ENCODE assay signal across 8 cellular contexts in the genomic region with DNA sequence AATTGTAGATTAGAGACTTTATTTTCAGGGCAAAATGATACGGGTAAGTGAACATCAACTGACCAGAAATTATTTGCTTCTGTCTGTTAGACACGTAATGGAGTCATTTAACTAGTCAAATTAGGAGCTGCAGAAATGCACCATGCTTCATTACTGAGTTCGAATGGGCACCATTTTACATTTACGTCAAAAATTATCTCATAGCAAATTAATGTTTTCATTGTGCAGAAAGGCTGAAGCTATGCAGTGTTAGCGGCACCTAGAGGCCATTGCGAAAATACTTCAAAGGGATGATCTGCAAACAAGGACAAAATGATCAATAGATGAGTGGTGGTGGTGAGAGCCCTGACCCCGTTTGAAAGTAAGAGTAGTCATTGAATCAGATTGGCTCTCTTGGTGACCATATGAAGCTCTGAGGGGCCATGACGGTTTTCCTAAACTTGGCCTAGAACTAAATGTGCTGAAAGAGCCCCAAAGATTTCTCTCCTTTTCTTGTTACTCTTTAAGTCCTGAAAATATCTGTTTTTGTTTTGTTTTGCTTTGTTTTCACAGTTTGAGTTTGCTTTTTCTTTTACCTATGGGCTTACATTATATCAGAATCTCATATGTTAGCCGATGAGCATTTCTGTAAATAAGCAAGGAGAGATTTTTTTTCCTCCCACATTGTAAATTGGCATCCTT.
DNase-seq lines count a peak whose midpoint lies in the region; ATAC-seq and TF ChIP-seq lines count a peak whose summit lies in the region.

No MANE protein-coding gene starts in this region.

- peak in 1 of 2 experiments; percentile 47; a peak in 1 of 4 replicates for TF ChIP-seq EP300 in SK-N-SH (IDR thresholded peaks at IDR 0.05; ENCODE audit: borderline replicate concordance in 1 of 2, low read depth in 1 of 2, low read length in 1 of 2)
- TF ChIP-seq EP300 in neural cell (conservative IDR thresholded peaks at IDR 0.05; ENCODE audit: poor library complexity, severe bottlenecking) = no peak

- H3K4me3 ChIP-seq in SK-N-SH (ENCODE audit: low read depth in 2 of 2, low read length in 1 of 2) (peak overlapping the region in 1 of 2 experiments; percentile 22; a peak in 1 of 4 replicates), neural cell (ENCODE audit: low read length) (no peak overlapping the region)

- H3K27ac ChIP-seq in SK-N-SH (ENCODE audit: low read depth in 2 of 2, low read length in 1 of 2) (peak overlapping the region in 1 of 2 experiments; percentile 39; a peak in 2 of 4 replicates), neural cell (ENCODE audit: low read length) (no peak overlapping the region)

- H3K79me2 ChIP-seq in SK-N-SH (ENCODE audit: insufficient read depth) = no peaks in the 10 kb centered on the region
- H3K79me2 ChIP-seq in neural cell (replicated peaks; ENCODE audit: insufficient read depth, low read length) = no peaks in the 10 kb centered on the region

- H3K9me2 ChIP-seq in SK-N-SH (no peaks in the 10 kb centered on the region), neural cell (ENCODE audit: insufficient read depth, low read length) (no peaks in the 10 kb centered on the region)

- no peaks in the 10 kb centered on the region for H3K27me3 ChIP-seq in SK-N-SH (ENCODE audit: insufficient read depth)
- H3K27me3 ChIP-seq in neural cell (ENCODE audit: insufficient read depth, low read depth, low read length) = no peaks in the 10 kb centered on the region

- H3K4me1 ChIP-seq in SK-N-SH (ENCODE audit: control insufficient read depth in 1 of 2, insufficient read depth in 2 of 2, low read depth in 1 of 2, low read length in 1 of 2) = peaks cover 0 to 10% of the 10 kb centered on the region in 2 experiments; a peak in 2 of 4 replicates

- TF ChIP-seq CTCF in SK-N-SH (IDR thresholded peaks at IDR 0.05) (peak; percentile 81), neural cell (IDR thresholded peaks at IDR 0.05; ENCODE audit: poor library complexity, severe bottlenecking) (peak; percentile 98)

- TF ChIP-seq RAD21 in SK-N-SH (IDR thresholded peaks at IDR 0.05; ENCODE audit: low read length) (peak; percentile 97), neural cell (conservative IDR thresholded peaks at IDR 0.05) (peak; percentile 98)

- no peak overlapping the region for H3K4me2 ChIP-seq in SK-N-SH
- no peak overlapping the region for H3K4me2 ChIP-seq in neural cell (ENCODE audit: low read length)

- H4K20me1 ChIP-seq in SK-N-SH (ENCODE audit: insufficient read depth) (no peaks in the 10 kb centered on the region), neural cell (ENCODE audit: insufficient read depth) (no peaks in the 10 kb centered on the region)

- DNase-seq in activated T-cell treated with anti-CD3 and anti-CD28 coated beads for 24 hours (ENCODE audit: low read depth) = peak; percentile 11
- no peak for DNase-seq in activated T-cell treated with anti-CD3 and anti-CD28 coated beads, Interleukin-2, amount 50 U/mL, for 1 hour
- peak; percentile 44 to 65 for DNase-seq in Kasumi-1 (lab: John Stamatoyannopoulos, UW)
- peak; percentile 70 for DNase-seq in SK-N-SH
- peak; percentile 69 for DNase-seq in epidermal melanocyte (ENCODE audit: insufficient read length, low spot score)

- H3K9me3 ChIP-seq in SK-N-SH (no peaks in the 10 kb centered on the region), neural cell (ENCODE audit: low read length) (no peaks in the 10 kb centered on the region)

- no peak overlapping the region for H3K9ac ChIP-seq in SK-N-SH
- no peak overlapping the region for H3K9ac ChIP-seq in neural cell (ENCODE audit: low read length)

- H3K36me3 ChIP-seq in SK-N-SH (replicated peaks in 1 of 2; ENCODE audit: control insufficient read depth in 1 of 2, insufficient read depth in 2 of 2, low read length in 1 of 2) (no peaks in the 10 kb centered on the region), neural cell (ENCODE audit: insufficient read depth, low read length) (no peaks in the 10 kb centered on the region)

- 6% methylated on average over 9 of the region's 9 CpGs for WGBS in SK-N-SH (ENCODE audit: low lambda C conversion rate)

- H2AFZ ChIP-seq in SK-N-SH (ENCODE audit: low read depth) (no peak overlapping the region), neural cell (ENCODE audit: low read depth, low read length) (no peak overlapping the region)

- CTCF ChIA-PET in SK-N-SH (lab: Yijun Ruan, JAX) = interaction anchor here (0.6 to 3.5 kb wide), 41 partner anchors 9 to 893 kb away, joined by 3 to 17 read pairs (median 4); no protein-coding TSS in a partner anchor

- POLR2A ChIA-PET in SK-N-SH (lab: Yijun Ruan, JAX) = no interaction called here

- ATAC-seq in HG03571 (IDR thresholded peaks at IDR 0.05; ENCODE audit: unreplicated experiment) (no peak), HG03039 (IDR thresholded peaks at IDR 0.05; ENCODE audit: unreplicated experiment) (no peak)

- H3F3A ChIP-seq in SK-N-SH (replicated peaks; ENCODE audit: insufficient read depth) = no peaks in the 10 kb centered on the region
- no peaks in the 10 kb centered on the region for H3F3A ChIP-seq in neural cell (ENCODE audit: insufficient read depth, low read length, poor library complexity, severe bottlenecking)

TF ChIP-seq in SK-N-SH, 30 proteins besides CTCF, POLR2A, EP300 and RAD21 (continues in another document):
- 0 out of 2 replicates have a peak, but pooled peaks have one; percentile 56 for TF ChIP-seq RFX5 (IDR thresholded peaks at IDR 0.05; ENCODE audit: low read length)
- TF ChIP-seq SIN3A (IDR thresholded peaks at IDR 0.05; ENCODE audit: borderline replicate concordance, low read depth, low read length) = no peak
- TF ChIP-seq FOXJ3 (CRISPR knock-in tag; IDR thresholded peaks at IDR 0.05) = no peak
- TF ChIP-seq, protein P1, sequence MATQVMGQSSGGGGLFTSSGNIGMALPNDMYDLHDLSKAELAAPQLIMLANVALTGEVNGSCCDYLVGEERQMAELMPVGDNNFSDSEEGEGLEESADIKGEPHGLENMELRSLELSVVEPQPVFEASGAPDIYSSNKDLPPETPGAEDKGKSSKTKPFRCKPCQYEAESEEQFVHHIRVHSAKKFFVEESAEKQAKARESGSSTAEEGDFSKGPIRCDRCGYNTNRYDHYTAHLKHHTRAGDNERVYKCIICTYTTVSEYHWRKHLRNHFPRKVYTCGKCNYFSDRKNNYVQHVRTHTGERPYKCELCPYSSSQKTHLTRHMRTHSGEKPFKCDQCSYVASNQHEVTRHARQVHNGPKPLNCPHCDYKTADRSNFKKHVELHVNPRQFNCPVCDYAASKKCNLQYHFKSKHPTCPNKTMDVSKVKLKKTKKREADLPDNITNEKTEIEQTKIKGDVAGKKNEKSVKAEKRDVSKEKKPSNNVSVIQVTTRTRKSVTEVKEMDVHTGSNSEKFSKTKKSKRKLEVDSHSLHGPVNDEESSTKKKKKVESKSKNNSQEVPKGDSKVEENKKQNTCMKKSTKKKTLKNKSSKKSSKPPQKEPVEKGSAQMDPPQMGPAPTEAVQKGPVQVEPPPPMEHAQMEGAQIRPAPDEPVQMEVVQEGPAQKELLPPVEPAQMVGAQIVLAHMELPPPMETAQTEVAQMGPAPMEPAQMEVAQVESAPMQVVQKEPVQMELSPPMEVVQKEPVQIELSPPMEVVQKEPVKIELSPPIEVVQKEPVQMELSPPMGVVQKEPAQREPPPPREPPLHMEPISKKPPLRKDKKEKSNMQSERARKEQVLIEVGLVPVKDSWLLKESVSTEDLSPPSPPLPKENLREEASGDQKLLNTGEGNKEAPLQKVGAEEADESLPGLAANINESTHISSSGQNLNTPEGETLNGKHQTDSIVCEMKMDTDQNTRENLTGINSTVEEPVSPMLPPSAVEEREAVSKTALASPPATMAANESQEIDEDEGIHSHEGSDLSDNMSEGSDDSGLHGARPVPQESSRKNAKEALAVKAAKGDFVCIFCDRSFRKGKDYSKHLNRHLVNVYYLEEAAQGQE (IDR thresholded peaks at IDR 0.05; ENCODE audit: low read depth, low read length) = no peak
- peak; percentile 31 for TF ChIP-seq CHD2 (IDR thresholded peaks at IDR 0.05; ENCODE audit: low read length, partially characterized antibody)
- TF ChIP-seq SMC3 (IDR thresholded peaks at IDR 0.05; ENCODE audit: low read depth, low read length) = peak; percentile 66
- TF ChIP-seq MEF2A (IDR thresholded peaks at IDR 0.05; ENCODE audit: borderline replicate concordance, low read depth) = no peak
- TF ChIP-seq ELF1 (IDR thresholded peaks at IDR 0.05) = no peak

TF ChIP-seq in neural cell, 6 proteins besides CTCF, POLR2A, EP300 and RAD21:
- TF ChIP-seq SMC3 (conservative IDR thresholded peaks at IDR 0.05; ENCODE audit: poor library complexity) (peak; percentile 94), MXI1 (conservative IDR thresholded peaks at IDR 0.05; ENCODE audit: poor library complexity, severe bottlenecking) (peak; percentile 28), TAF1 (IDR thresholded peaks at IDR 0.05; ENCODE audit: low read depth) (no peak), EZH2 (IDR thresholded peaks at IDR 0.05; ENCODE audit: borderline replicate concordance, insufficient read depth, low read length, poor library complexity, severe bottlenecking) (no peak)
